Comparison of ENCODE assay signal across 29 cellular contexts in the genomic region with DNA sequence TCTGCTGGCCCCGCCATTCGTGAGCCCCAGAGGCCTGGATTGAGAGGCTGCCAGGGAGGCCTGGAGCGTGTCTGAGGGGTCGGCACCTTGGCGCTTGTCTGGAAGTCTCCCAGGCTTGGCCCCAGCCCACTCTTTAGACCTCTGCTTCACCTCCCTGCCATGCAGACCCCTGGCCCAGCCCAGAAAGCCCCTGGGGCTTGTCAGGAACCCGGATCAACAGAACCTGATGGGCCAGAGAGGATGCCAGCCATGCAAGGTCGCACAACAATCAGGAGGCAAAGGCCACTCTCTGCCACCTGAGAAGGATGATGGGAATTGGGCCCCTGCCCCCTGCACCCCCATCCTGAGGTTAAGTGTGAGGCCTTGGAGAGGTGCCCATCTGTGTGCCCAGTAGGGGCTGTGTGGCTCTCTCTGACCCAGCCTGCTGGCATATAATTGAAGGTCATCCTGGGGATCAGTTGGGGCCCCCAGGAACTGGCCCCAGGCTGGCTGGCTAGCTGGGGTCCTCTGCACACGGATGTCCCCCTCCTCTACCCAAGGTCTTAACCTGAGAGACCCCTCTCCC.
"Had no signal": no experiment of that assay in that cellular context is flagged by ENCODE, and none has a peak within 500 bp of the region (broad histone marks: within the 10 kb centered on the region; RNA-seq: fewer than 3 reads in every experiment).

No MANE protein-coding gene starts in this region.

- H3K4me3 ChIP-seq: hepatocyte, left ventricle myocardium inferior, lung, mucosa of descending colon, ovary, prostate gland, skin epidermis, stomach, suprapubic skin, thoracic aorta, tibial artery, upper lobe of right lung, uterus had no signal

- DNase-seq: islet precursor cell; left ventricle myocardium inferior; midbrain; mucosa of descending colon; occipital lobe; retina; right cardiac atrium; stimulated activated CD4-positive, alpha-beta T cell treated with anti-CD3 and anti-CD28 coated beads, Interleukin-12 subunit alpha, Interleukin-12 subunit beta, amount 100 ng/mL, for 4 hours; stimulated activated CD4-positive, alpha-beta T cell treated with anti-CD3 and anti-CD28 coated beads, Interleukin-15, amount 100 ng/mL, for 24 hours; stimulated activated CD4-positive, alpha-beta T cell treated with anti-CD3 and anti-CD28 coated beads, Interleukin-2, amount 100 ng/mL, for 24 hours; stimulated activated CD4-positive, alpha-beta T cell treated with anti-CD3 and anti-CD28 coated beads, Interleukin-4, amount 100 ng/mL, for 1 hour; stimulated activated naive B cell treated with anti-CD40 and anti-IgM and Interleukin-4, amounts not matched to agents 10 μg/mL and 1 μg/mL and 100 μg/mL, for 72 hours; stimulated activated naive CD8-positive, alpha-beta T cell treated with anti-CD3 and anti-CD28 coated beads, Interleukin-15, Interleukin-2, amounts not matched to agents 100 U/mL and 50 U/mL, for 24 hours; stomach; upper lobe of right lung; uterus had no signal

- H3K27me3 ChIP-seq: hepatocyte, ovary, stomach, upper lobe of right lung, uterus had no signal

- H3K4me3 Mint-ChIP-seq: naive thymus-derived CD8-positive, alpha-beta T cell; nephron; neural crest cell; stimulated activated naive B cell treated with anti-CD40 and anti-IgM and Interleukin-4, amounts not matched to agents 10 μg/mL and 1 μg/mL and 100 μg/mL, for 72 hours had no signal

- H3K36me3 Mint-ChIP-seq: naive thymus-derived CD8-positive, alpha-beta T cell; stimulated activated naive B cell treated with anti-CD40 and anti-IgM and Interleukin-4, amounts not matched to agents 10 μg/mL and 1 μg/mL and 100 μg/mL, for 72 hours had no signal

- H3K9me3 ChIP-seq: left ventricle myocardium inferior, mucosa of descending colon, neutrophil, ovary, prostate gland, stomach, suprapubic skin, thoracic aorta, tibial artery, upper lobe of right lung, uterus had no signal

- H3K9me3 Mint-ChIP-seq: nephron; neural crest cell; stimulated activated naive B cell treated with anti-CD40 and anti-IgM and Interleukin-4, amounts not matched to agents 10 μg/mL and 1 μg/mL and 100 μg/mL, for 72 hours had no signal

- H3K27ac ChIP-seq: left ventricle myocardium inferior, neutrophil, suprapubic skin, thoracic aorta, tibial artery, upper lobe of right lung had no signal

- ATAC-seq: mucosa of descending colon; naive thymus-derived CD8-positive, alpha-beta T cell; right cardiac atrium; sciatic nerve; upper lobe of right lung had no signal

- H2AFZ ChIP-seq: hepatocyte had no signal

- H3K79me2 ChIP-seq: hepatocyte had no signal

- H3K36me3 ChIP-seq: left ventricle myocardium inferior, neutrophil, ovary, prostate gland, stomach, suprapubic skin, thoracic aorta, tibial artery, upper lobe of right lung, uterus had no signal

- H3K4me1 Mint-ChIP-seq: neural crest cell had no signal

- H3K4me2 ChIP-seq: hepatocyte had no signal

- H3K27ac Mint-ChIP-seq: naive thymus-derived CD8-positive, alpha-beta T cell; nephron; stimulated activated naive B cell treated with anti-CD40 and anti-IgM and Interleukin-4, amounts not matched to agents 10 μg/mL and 1 μg/mL and 100 μg/mL, for 72 hours had no signal
